ENCODE assay signal across 19 cellular contexts in the genomic region with DNA sequence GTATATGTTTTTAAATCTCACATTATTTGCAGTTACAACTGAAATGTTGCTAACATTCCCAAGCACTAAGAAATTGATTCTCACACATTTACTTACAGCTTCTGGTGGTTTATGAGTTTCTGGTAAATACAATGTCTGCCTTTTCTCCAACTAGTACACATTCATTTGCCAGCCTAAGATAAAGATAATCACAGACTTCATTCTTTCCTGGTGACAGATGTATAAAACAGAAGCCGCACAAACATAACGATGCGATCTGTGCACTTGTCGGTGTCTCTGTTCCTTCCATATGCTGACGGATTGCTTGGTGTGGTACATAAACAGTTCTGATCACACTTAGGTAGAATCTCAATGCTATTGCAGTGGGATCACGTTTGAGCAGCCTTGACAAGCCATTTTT.
DNase-seq lines count a peak whose midpoint lies in the region; ATAC-seq and TF ChIP-seq lines count a peak whose summit lies in the region.
"Had no signal": no experiment of that assay in that cellular context is flagged by ENCODE, and none has a peak within 500 bp of the region (broad histone marks: within the 10 kb centered on the region; RNA-seq: fewer than 3 reads in every experiment).

No MANE protein-coding gene starts in this region.

- no peaks in the 10 kb centered on the region for H3K4me1 Mint-ChIP-seq in T-helper 2 cell treated with Interferon-gamma antibody and Interleukin-4, amounts not matched to agents 5 μg/mL and 100 μg/mL, for 36 hours (ENCODE audit: low read depth)
- H3K4me1 Mint-ChIP-seq: B cell; CD4-positive, CD25-positive, alpha-beta regulatory T cell; GM23338 had no signal

- DNase-seq in Ammon's horn (ENCODE audit: low spot score) (peak; percentile 14), NCI-H1694 (lab: John Stamatoyannopoulos, UW) (peak; percentile 56), NCI-H526 (lab: John Stamatoyannopoulos, UW) (peak; percentile 39 to 52), NCI-H146 treated with DMSO at 0.1 percent for 48 hours (lab: John Stamatoyannopoulos, UW; ENCODE audit: unreplicated experiment) (no peak), cerebellar nuclear complex (lab: John Stamatoyannopoulos, UW) (no peak), HCEC 1CT (no peak)
- DNase-seq in T-helper 2 cell treated with Interferon-gamma antibody and Interleukin-4, amounts not matched to agents 5 μg/mL and 100 μg/mL, for 36 hours (ENCODE audit: low spot score) = no peak
- DNase-seq: 8988T; C1 segment of cervical spinal cord; Caco-2; CD4-positive, CD25-positive, alpha-beta regulatory T cell; DMS79 treated with DMSO at 0.1 percent for 48 hours; GF-D8; HFFc6; IMR-90 had no signal

- no peaks in the 10 kb centered on the region for H3K27me3 Mint-ChIP-seq in T-helper 2 cell treated with Interferon-gamma antibody and Interleukin-4, amounts not matched to agents 5 μg/mL and 100 μg/mL, for 36 hours (ENCODE audit: low read depth)
- H3K27me3 Mint-ChIP-seq: B cell; CD4-positive, CD25-positive, alpha-beta regulatory T cell had no signal

- H3K27ac Mint-ChIP-seq in T-helper 2 cell treated with Interferon-gamma antibody and Interleukin-4, amounts not matched to agents 5 μg/mL and 100 μg/mL, for 36 hours = no peak overlapping the region
- H3K27ac Mint-ChIP-seq: B cell, GM23338, HFFc6 had no signal

- H3K4me3 Mint-ChIP-seq in T-helper 2 cell treated with Interferon-gamma antibody and Interleukin-4, amounts not matched to agents 5 μg/mL and 100 μg/mL, for 36 hours = no peak overlapping the region
- H3K4me3 Mint-ChIP-seq: B cell; CD4-positive, CD25-positive, alpha-beta regulatory T cell; GM23338; HFFc6 had no signal

- H3K36me3 Mint-ChIP-seq in T-helper 2 cell treated with Interferon-gamma antibody and Interleukin-4, amounts not matched to agents 5 μg/mL and 100 μg/mL, for 36 hours (ENCODE audit: low read depth) = no peaks in the 10 kb centered on the region
- H3K36me3 Mint-ChIP-seq: CD4-positive, CD25-positive, alpha-beta regulatory T cell had no signal

- ATAC-seq in SK-N-SH treated with all-trans-retinoic acid at 6 μM for 48 hours = no peak; the same call in 2 of the 3 replicates
- ATAC-seq: GM23338, HCT116 had no signal

- no peaks in the 10 kb centered on the region for H3K9me3 Mint-ChIP-seq in T-helper 2 cell treated with Interferon-gamma antibody and Interleukin-4, amounts not matched to agents 5 μg/mL and 100 μg/mL, for 36 hours
- H3K9me3 Mint-ChIP-seq: GM23338 had no signal

TF ChIP-seq in SK-N-SH treated with all-trans-retinoic acid at 6 μM for 48 hours, 23 proteins besides CTCF, POLR2A, EP300 and RAD21:
- no peak for TF ChIP-seq RARB (CRISPR knock-in tag; IDR thresholded peaks at IDR 0.05)
- TF ChIP-seq ARNTL (CRISPR knock-in tag; IDR thresholded peaks at IDR 0.05; ENCODE audit: borderline replicate concordance, low read depth) = no peak
- TF ChIP-seq, protein P1, sequence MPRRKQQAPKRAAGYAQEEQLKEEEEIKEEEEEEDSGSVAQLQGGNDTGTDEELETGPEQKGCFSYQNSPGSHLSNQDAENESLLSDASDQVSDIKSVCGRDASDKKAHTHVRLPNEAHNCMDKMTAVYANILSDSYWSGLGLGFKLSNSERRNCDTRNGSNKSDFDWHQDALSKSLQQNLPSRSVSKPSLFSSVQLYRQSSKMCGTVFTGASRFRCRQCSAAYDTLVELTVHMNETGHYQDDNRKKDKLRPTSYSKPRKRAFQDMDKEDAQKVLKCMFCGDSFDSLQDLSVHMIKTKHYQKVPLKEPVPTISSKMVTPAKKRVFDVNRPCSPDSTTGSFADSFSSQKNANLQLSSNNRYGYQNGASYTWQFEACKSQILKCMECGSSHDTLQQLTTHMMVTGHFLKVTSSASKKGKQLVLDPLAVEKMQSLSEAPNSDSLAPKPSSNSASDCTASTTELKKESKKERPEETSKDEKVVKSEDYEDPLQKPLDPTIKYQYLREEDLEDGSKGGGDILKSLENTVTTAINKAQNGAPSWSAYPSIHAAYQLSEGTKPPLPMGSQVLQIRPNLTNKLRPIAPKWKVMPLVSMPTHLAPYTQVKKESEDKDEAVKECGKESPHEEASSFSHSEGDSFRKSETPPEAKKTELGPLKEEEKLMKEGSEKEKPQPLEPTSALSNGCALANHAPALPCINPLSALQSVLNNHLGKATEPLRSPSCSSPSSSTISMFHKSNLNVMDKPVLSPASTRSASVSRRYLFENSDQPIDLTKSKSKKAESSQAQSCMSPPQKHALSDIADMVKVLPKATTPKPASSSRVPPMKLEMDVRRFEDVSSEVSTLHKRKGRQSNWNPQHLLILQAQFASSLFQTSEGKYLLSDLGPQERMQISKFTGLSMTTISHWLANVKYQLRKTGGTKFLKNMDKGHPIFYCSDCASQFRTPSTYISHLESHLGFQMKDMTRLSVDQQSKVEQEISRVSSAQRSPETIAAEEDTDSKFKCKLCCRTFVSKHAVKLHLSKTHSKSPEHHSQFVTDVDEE (CRISPR knock-in tag; IDR thresholded peaks at IDR 0.05) = peak; percentile 56; the same call in 1 of the 2 replicates
- no peak for TF ChIP-seq ESRRG (CRISPR knock-in tag; IDR thresholded peaks at IDR 0.05)
- TF ChIP-seq, protein P2, sequence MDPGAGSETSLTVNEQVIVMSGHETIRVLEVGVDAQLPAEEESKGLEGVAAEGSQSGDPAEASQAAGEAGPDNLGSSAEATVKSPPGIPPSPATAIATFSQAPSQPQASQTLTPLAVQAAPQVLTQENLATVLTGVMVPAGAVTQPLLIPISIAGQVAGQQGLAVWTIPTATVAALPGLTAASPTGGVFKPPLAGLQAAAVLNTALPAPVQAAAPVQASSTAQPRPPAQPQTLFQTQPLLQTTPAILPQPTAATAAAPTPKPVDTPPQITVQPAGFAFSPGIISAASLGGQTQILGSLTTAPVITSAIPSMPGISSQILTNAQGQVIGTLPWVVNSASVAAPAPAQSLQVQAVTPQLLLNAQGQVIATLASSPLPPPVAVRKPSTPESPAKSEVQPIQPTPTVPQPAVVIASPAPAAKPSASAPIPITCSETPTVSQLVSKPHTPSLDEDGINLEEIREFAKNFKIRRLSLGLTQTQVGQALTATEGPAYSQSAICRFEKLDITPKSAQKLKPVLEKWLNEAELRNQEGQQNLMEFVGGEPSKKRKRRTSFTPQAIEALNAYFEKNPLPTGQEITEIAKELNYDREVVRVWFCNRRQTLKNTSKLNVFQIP (CRISPR knock-in tag; IDR thresholded peaks at IDR 0.05; ENCODE audit: borderline replicate concordance, low read depth) = no peak
- TF ChIP-seq ZFP30 (CRISPR knock-in tag; IDR thresholded peaks at IDR 0.05) = no peak
- no peak for TF ChIP-seq CSDC2 (CRISPR knock-in tag; IDR thresholded peaks at IDR 0.05)
- no peak for TF ChIP-seq PPARA (CRISPR knock-in tag; IDR thresholded peaks at IDR 0.05; ENCODE audit: borderline replicate concordance)
- TF ChIP-seq ZNF8 (CRISPR knock-in tag; IDR thresholded peaks at IDR 0.05) = no peak
- TF ChIP-seq, protein P3, sequence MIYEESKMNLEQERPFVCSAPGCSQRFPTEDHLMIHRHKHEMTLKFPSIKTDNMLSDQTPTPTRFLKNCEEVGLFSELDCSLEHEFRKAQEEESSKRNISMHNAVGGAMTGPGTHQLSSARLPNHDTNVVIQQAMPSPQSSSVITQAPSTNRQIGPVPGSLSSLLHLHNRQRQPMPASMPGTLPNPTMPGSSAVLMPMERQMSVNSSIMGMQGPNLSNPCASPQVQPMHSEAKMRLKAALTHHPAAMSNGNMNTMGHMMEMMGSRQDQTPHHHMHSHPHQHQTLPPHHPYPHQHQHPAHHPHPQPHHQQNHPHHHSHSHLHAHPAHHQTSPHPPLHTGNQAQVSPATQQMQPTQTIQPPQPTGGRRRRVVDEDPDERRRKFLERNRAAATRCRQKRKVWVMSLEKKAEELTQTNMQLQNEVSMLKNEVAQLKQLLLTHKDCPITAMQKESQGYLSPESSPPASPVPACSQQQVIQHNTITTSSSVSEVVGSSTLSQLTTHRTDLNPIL (CRISPR knock-in tag; IDR thresholded peaks at IDR 0.05; ENCODE audit: low read depth) = no peak
- no peak for TF ChIP-seq GLIS3 (CRISPR knock-in tag; IDR thresholded peaks at IDR 0.05)
- TF ChIP-seq TCF4 (CRISPR knock-in tag; IDR thresholded peaks at IDR 0.05; ENCODE audit: borderline replicate concordance) = peak; percentile 75
- no peak for TF ChIP-seq ZNF70 (CRISPR knock-in tag; IDR thresholded peaks at IDR 0.05)
- TF ChIP-seq OSR1 (CRISPR knock-in tag; IDR thresholded peaks at IDR 0.05) = no peak
- TF ChIP-seq ISL1 (CRISPR knock-in tag; IDR thresholded peaks at IDR 0.05) = no peak; the same call in 1 of the 2 replicates
- no peak for TF ChIP-seq BACH2 (CRISPR knock-in tag; IDR thresholded peaks at IDR 0.05; ENCODE audit: borderline replicate concordance)
- no peak for TF ChIP-seq ZFP3 (CRISPR knock-in tag; IDR thresholded peaks at IDR 0.05)
TF ChIP-seq in SK-N-SH treated with all-trans-retinoic acid at 6 μM for 48 hours: peak in this region for 2.

Comparison
In these comparisons a context has a peak if more than half of its experiments do, and no peak if none do; other contexts are left out.
1. DNase-seq: peak in Ammon's horn (single experiment), NCI-H1694 (single experiment) and NCI-H526 (2 of 2); none in T-helper 2 cell treated with Interferon-gamma antibody and Interleukin-4, amounts not matched to agents 5 μg/mL and 100 μg/mL, for 36 hours (single experiment), NCI-H146 treated with DMSO at 0.1 percent for 48 hours (single experiment), cerebellar nuclear complex (0 of 2) and HCEC 1CT (single experiment).